1 cellular context compared by ENCODE assay signal in genomic region chr9:133111461-133112360, GRCh38.
TF ChIP-seq lines count a peak whose summit lies in the region.

No MANE protein-coding gene starts in this region.

TF ChIP-seq in GM23338, 12 proteins besides CTCF, POLR2A, EP300 and RAD21 (continued from another document):
- TF ChIP-seq, protein P1, sequence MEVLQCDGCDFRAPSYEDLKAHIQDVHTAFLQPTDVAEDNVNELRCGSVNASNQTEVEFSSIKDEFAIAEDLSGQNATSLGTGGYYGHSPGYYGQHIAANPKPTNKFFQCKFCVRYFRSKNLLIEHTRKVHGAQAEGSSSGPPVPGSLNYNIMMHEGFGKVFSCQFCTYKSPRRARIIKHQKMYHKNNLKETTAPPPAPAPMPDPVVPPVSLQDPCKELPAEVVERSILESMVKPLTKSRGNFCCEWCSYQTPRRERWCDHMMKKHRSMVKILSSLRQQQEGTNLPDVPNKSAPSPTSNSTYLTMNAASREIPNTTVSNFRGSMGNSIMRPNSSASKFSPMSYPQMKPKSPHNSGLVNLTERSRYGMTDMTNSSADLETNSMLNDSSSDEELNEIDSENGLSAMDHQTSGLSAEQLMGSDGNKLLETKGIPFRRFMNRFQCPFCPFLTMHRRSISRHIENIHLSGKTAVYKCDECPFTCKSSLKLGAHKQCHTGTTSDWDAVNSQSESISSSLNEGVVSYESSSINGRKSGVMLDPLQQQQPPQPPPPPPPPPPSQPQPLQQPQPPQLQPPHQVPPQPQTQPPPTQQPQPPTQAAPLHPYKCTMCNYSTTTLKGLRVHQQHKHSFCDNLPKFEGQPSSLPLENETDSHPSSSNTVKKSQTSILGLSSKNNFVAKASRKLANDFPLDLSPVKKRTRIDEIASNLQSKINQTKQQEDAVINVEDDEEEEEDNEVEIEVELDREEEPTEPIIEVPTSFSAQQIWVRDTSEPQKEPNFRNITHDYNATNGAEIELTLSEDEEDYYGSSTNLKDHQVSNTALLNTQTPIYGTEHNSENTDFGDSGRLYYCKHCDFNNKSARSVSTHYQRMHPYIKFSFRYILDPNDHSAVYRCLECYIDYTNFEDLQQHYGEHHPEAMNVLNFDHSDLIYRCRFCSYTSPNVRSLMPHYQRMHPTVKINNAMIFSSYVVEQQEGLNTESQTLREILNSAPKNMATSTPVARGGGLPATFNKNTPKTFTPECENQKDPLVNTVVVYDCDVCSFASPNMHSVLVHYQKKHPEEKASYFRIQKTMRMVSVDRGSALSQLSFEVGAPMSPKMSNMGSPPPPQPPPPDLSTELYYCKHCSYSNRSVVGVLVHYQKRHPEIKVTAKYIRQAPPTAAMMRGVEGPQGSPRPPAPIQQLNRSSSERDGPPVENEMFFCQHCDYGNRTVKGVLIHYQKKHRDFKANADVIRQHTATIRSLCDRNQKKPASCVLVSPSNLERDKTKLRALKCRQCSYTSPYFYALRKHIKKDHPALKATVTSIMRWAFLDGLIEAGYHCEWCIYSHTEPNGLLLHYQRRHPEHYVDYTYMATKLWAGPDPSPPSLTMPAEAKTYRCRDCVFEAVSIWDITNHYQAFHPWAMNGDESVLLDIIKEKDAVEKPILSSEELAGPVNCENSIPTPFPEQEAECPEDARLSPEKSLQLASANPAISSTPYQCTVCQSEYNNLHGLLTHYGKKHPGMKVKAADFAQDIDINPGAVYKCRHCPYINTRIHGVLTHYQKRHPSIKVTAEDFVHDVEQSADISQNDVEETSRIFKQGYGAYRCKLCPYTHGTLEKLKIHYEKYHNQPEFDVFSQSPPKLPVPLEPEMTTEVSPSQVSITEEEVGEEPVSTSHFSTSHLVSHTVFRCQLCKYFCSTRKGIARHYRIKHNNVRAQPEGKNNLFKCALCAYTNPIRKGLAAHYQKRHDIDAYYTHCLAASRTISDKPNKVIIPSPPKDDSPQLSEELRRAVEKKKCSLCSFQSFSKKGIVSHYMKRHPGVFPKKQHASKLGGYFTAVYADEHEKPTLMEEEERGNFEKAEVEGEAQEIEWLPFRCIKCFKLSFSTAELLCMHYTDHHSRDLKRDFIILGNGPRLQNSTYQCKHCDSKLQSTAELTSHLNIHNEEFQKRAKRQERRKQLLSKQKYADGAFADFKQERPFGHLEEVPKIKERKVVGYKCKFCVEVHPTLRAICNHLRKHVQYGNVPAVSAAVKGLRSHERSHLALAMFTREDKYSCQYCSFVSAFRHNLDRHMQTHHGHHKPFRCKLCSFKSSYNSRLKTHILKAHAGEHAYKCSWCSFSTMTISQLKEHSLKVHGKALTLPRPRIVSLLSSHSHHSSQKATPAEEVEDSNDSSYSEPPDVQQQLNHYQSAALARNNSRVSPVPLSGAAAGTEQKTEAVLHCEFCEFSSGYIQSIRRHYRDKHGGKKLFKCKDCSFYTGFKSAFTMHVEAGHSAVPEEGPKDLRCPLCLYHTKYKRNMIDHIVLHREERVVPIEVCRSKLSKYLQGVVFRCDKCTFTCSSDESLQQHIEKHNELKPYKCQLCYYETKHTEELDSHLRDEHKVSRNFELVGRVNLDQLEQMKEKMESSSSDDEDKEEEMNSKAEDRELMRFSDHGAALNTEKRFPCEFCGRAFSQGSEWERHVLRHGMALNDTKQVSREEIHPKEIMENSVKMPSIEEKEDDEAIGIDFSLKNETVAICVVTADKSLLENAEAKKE (CRISPR knock-in tag; IDR thresholded peaks at IDR 0.05) = no peak
- TF ChIP-seq EZH2 (IDR thresholded peaks at IDR 0.05; ENCODE audit: low read depth, unreplicated experiment) = no peak
- TF ChIP-seq ZNF114 (CRISPR knock-in tag; IDR thresholded peaks at IDR 0.05) = no peak
- no peak for TF ChIP-seq NANOG (IDR thresholded peaks at IDR 0.05; ENCODE audit: borderline replicate concordance)
- TF ChIP-seq STAT1 (IDR thresholded peaks at IDR 0.05; ENCODE audit: unreplicated experiment) = no peak
- no peak for TF ChIP-seq EZH2phosphoT487 (IDR thresholded peaks at IDR 0.05; ENCODE audit: unreplicated experiment)
- no peak for TF ChIP-seq ETS1 (IDR thresholded peaks at IDR 0.05)
- TF ChIP-seq CREB1 (CRISPR knock-in tag; IDR thresholded peaks at IDR 0.05; ENCODE audit: low read depth) = no peak
- TF ChIP-seq JUNB (IDR thresholded peaks at IDR 0.05; ENCODE audit: unreplicated experiment) = no peak
- TF ChIP-seq, protein P2, sequence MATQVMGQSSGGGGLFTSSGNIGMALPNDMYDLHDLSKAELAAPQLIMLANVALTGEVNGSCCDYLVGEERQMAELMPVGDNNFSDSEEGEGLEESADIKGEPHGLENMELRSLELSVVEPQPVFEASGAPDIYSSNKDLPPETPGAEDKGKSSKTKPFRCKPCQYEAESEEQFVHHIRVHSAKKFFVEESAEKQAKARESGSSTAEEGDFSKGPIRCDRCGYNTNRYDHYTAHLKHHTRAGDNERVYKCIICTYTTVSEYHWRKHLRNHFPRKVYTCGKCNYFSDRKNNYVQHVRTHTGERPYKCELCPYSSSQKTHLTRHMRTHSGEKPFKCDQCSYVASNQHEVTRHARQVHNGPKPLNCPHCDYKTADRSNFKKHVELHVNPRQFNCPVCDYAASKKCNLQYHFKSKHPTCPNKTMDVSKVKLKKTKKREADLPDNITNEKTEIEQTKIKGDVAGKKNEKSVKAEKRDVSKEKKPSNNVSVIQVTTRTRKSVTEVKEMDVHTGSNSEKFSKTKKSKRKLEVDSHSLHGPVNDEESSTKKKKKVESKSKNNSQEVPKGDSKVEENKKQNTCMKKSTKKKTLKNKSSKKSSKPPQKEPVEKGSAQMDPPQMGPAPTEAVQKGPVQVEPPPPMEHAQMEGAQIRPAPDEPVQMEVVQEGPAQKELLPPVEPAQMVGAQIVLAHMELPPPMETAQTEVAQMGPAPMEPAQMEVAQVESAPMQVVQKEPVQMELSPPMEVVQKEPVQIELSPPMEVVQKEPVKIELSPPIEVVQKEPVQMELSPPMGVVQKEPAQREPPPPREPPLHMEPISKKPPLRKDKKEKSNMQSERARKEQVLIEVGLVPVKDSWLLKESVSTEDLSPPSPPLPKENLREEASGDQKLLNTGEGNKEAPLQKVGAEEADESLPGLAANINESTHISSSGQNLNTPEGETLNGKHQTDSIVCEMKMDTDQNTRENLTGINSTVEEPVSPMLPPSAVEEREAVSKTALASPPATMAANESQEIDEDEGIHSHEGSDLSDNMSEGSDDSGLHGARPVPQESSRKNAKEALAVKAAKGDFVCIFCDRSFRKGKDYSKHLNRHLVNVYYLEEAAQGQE (IDR thresholded peaks at IDR 0.05; ENCODE audit: unreplicated experiment) = no peak
- no peak for TF ChIP-seq ZNF331 (CRISPR knock-in tag; IDR thresholded peaks at IDR 0.05; ENCODE audit: low read depth)
